In genomic region chr11:3057069-3057963, GRCh38 we compare ENCODE assay signal across 8 cellular contexts. TPM values are rescaled to one million over a fixed set of nuclear protein-coding genes. Genes with fewer than 3 reads are reported as not detected.
A peak's percentile ranks its signal among the peaks of the same experiment; 100 is the strongest.
DNase-seq lines count a peak whose midpoint lies in the region; ATAC-seq and TF ChIP-seq lines count a peak whose summit lies in the region.

CARS1 (minus strand) TSS chr11:3057423; CDS start chr11:3057367, 56 bp downstream.

- intact Hi-C loops in lower leg skin (cut with DNase I; ENCODE audit: low total_unique reads): no loop called here

- H3K27ac ChIP-seq in duodenal mucosa (ENCODE audit: low read depth, low read length): peak within 1 kb of the TSS; percentile 66

- peak within 1 kb of the TSS; percentile 80 for H3K9ac ChIP-seq in duodenal mucosa (ENCODE audit: low read depth in 1 of 2, low read length in 2 of 2)

- H3K36me3 ChIP-seq in duodenal mucosa (ENCODE audit: control insufficient read depth in 1 of 2, insufficient read depth in 2 of 2, low read length in 2 of 2): peaks cover 0 to 9% of the 10 kb centered on the region in 2 donors

- peak; percentile 54 to 96 (median 88) for DNase-seq in C1 segment of cervical spinal cord (lab: John Stamatoyannopoulos, UW)
- peak; percentile 85 for DNase-seq in NCI-H748 treated with DMSO at 0.1 percent for 48 hours (lab: John Stamatoyannopoulos, UW)
- peak; percentile 92 to 95 for DNase-seq in activated CD4-positive, alpha-beta T cell treated with anti-CD3 and anti-CD28 coated beads, Interleukin-2, amount 50 U/mL, for 48 hours
- DNase-seq in lower leg skin (ENCODE audit: low spot score in 2 of 2): peak; percentile 94 to 99
- DNase-seq in stimulated activated CD4-positive, alpha-beta T cell treated with anti-CD3 and anti-CD28 coated beads, Interleukin-4, amount 100 ng/mL, for 48 hours (ENCODE audit: low read depth in 2 of 2): peak; percentile 89 to 93

- peaks cover 15 to 23% of the 10 kb centered on the region in 2 donors for H3K4me1 ChIP-seq in duodenal mucosa (ENCODE audit: control insufficient read depth in 1 of 2, insufficient read depth in 2 of 2, low read length in 2 of 2)

- no peak for TF ChIP-seq POLR2A in lower leg skin (IDR thresholded peaks at IDR 0.05)

- H3K4me3 ChIP-seq in duodenal mucosa (ENCODE audit: low read depth in 1 of 2, low read length in 2 of 2): peak within 1 kb of the TSS; percentile 86 to 90
- H3K4me3 ChIP-seq in lower leg skin (ENCODE audit: low read depth, poor library complexity, severe bottlenecking): peak within 1 kb of the TSS; percentile 83

- 4 to 6% methylated on average over 41 to 43 of the region's 68 CpGs for WGBS in lower leg skin, 2 donors

- ATAC-seq in GM19372 (IDR thresholded peaks at IDR 0.05; ENCODE audit: low read depth, unreplicated experiment) (peak; percentile 98), HG03558 (IDR thresholded peaks at IDR 0.05; ENCODE audit: extremely low read depth, unreplicated experiment) (peak; percentile 85)

- no peaks in the 10 kb centered on the region for H3K27me3 ChIP-seq in duodenal mucosa (ENCODE audit: control insufficient read depth in 1 of 2, insufficient read depth in 2 of 2, low read length in 2 of 2)

- H3K9me3 ChIP-seq in duodenal mucosa (ENCODE audit: control insufficient read depth in 1 of 2, low read length in 2 of 2): no peaks in the 10 kb centered on the region

- TF ChIP-seq CTCF in lower leg skin (IDR thresholded peaks at IDR 0.05): no peak

RNA-seq across cellular contexts. Expression of gene CARS1, which starts in this region (rescaled TPM):
- total RNA-seq in lower leg skin: 10 to 100 TPM; 56.7 to 63.0 (median 60.7) TPM

Comparison
In these comparisons a context has a peak if more than half of its experiments do, and no peak if none do; other contexts are left out.
1. Peak in every context shown above with its lines: DNase-seq, ATAC-seq, H3K4me3 ChIP-seq and H3K27ac ChIP-seq.